In the genomic region with DNA sequence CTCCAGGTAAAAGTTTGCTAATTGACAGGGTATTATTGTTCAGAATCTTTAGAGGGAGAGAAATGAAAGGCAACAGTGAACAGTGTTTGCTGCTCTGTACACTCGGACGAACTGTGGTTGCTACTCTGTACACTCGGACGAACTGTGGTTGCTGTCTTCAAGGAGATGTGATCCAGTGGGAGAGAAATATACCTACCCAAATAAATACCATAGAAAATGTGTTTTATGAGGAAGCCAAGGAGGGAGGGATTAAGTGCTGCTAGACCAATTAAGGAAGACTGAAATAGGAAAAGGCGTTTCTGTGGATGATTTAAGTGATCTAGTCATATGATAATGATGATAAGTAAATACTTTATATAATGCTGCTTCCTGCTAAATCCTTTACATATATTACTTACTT, we compare ENCODE assay signal across 1 cellular context.
TF ChIP-seq lines count a peak whose summit lies in the region.

No MANE protein-coding gene starts in this region.

TF ChIP-seq in SK-N-SH, 30 proteins besides CTCF, POLR2A, EP300 and RAD21 (continued from another document):
- TF ChIP-seq, protein P1, sequence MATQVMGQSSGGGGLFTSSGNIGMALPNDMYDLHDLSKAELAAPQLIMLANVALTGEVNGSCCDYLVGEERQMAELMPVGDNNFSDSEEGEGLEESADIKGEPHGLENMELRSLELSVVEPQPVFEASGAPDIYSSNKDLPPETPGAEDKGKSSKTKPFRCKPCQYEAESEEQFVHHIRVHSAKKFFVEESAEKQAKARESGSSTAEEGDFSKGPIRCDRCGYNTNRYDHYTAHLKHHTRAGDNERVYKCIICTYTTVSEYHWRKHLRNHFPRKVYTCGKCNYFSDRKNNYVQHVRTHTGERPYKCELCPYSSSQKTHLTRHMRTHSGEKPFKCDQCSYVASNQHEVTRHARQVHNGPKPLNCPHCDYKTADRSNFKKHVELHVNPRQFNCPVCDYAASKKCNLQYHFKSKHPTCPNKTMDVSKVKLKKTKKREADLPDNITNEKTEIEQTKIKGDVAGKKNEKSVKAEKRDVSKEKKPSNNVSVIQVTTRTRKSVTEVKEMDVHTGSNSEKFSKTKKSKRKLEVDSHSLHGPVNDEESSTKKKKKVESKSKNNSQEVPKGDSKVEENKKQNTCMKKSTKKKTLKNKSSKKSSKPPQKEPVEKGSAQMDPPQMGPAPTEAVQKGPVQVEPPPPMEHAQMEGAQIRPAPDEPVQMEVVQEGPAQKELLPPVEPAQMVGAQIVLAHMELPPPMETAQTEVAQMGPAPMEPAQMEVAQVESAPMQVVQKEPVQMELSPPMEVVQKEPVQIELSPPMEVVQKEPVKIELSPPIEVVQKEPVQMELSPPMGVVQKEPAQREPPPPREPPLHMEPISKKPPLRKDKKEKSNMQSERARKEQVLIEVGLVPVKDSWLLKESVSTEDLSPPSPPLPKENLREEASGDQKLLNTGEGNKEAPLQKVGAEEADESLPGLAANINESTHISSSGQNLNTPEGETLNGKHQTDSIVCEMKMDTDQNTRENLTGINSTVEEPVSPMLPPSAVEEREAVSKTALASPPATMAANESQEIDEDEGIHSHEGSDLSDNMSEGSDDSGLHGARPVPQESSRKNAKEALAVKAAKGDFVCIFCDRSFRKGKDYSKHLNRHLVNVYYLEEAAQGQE (IDR thresholded peaks at IDR 0.05; ENCODE audit: low read depth, low read length) = no peak
- no peak for TF ChIP-seq SMC3 (IDR thresholded peaks at IDR 0.05; ENCODE audit: low read depth, low read length)
- TF ChIP-seq EZH2phosphoT487 (IDR thresholded peaks at IDR 0.05; ENCODE audit: borderline replicate concordance, low read depth) = no peak
- TF ChIP-seq POLR2AphosphoS5 (IDR thresholded peaks at IDR 0.05; ENCODE audit: low read depth, low read length) = no peak
- TF ChIP-seq MXI1 (IDR thresholded peaks at IDR 0.05; ENCODE audit: low read depth, low read length) = no peak
- TF ChIP-seq, protein P2, sequence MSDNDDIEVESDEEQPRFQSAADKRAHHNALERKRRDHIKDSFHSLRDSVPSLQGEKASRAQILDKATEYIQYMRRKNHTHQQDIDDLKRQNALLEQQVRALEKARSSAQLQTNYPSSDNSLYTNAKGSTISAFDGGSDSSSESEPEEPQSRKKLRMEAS (IDR thresholded peaks at IDR 0.05; ENCODE audit: low read depth) = no peak
- no peak for TF ChIP-seq YY1 (IDR thresholded peaks at IDR 0.05; ENCODE audit: low read depth)
- TF ChIP-seq RFX5 (IDR thresholded peaks at IDR 0.05; ENCODE audit: low read length) = no peak
